ENCODE assay signal across 8 cellular contexts in the genomic region with DNA sequence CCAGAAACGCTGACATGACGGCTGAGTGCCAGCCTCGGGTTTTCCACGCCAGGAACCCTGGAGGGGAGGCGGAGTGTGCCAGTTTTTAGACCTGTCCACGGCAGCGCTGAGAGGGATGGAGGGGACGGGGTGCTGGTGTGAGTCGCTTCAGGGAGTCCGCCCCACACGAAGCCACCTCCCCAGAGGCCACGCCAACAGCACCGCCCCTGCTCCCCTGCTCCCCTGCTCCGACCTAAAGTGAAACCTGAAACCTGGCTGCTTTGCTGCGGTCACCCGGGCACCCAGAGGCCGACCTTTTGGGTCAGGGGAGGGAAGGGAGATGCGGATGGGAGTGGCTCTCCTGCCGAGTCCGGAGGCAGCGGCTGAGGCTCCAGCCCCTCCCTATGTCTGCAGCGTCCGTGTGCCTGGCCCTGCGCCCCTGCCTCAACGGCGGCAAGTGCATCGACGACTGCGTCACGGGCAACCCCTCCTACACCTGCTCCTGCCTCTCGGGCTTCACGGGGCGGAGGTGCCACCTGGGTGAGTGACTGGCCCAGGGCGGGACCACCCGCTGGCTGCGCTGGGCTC. TPM values are rescaled to one million over a fixed set of nuclear protein-coding genes. Genes with fewer than 3 reads are reported as not detected.
DNase-seq lines count a peak whose midpoint lies in the region; ATAC-seq and TF ChIP-seq lines count a peak whose summit lies in the region.

No MANE protein-coding gene starts in this region.

- H3K27me3 ChIP-seq in HCT116 (ENCODE audit: insufficient read depth, low read length), result no peaks in the 10 kb centered on the region

- no peaks in the 10 kb centered on the region for H3K4me1 ChIP-seq in HCT116 (ENCODE audit: control insufficient read depth in 1 of 2, insufficient read depth in 2 of 2, low read length in 2 of 2)

- TF ChIP-seq RAD21 in HCT116 (IDR thresholded peaks at IDR 0.05; ENCODE audit: low read depth), result no peak

- no peaks in the 10 kb centered on the region for H3K36me3 Mint-ChIP-seq in activated naive CD4-positive, alpha-beta T cell treated with anti-CD3 and anti-CD28 coated beads, Interleukin-2, amount 50 U/mL, for 72 hours
- no peaks in the 10 kb centered on the region for H3K36me3 Mint-ChIP-seq in immature natural killer cell

- no peak overlapping the region for H3K9ac ChIP-seq in HCT116 (ENCODE audit: low read length)

- H3K79me2 ChIP-seq in HCT116 (ENCODE audit: insufficient read depth, low read length), result no peaks in the 10 kb centered on the region

- CTCF ChIA-PET in HCT116 (lab: Charles Lee), result no interaction called here

- no peaks in the 10 kb centered on the region for H3K36me3 ChIP-seq in HCT116 (ENCODE audit: control insufficient read depth in 1 of 2, insufficient read depth in 2 of 2, low read length in 2 of 2)

- BruUV-seq in HCT116 (replicated peaks; lab: Mats Ljungman, UMichigan), result no TSS peak

- POLR2A ChIA-PET in HCT116 (lab: Charles Lee), result no interaction called here

- no peaks in the 10 kb centered on the region for H3K9me3 Mint-ChIP-seq in activated naive CD4-positive, alpha-beta T cell treated with anti-CD3 and anti-CD28 coated beads, Interleukin-2, amount 50 U/mL, for 72 hours
- no peaks in the 10 kb centered on the region for H3K9me3 Mint-ChIP-seq in immature natural killer cell

- TF ChIP-seq CTCF in GM10266 (IDR thresholded peaks at IDR 0.05; ENCODE audit: control insufficient read depth, insufficient read depth, low read depth, missing control alignments) (no peak), HCT116 (IDR thresholded peaks at IDR 0.05 in 2 of 3, conservative IDR thresholded peaks at IDR 0.05 in 1 of 3; ENCODE audit: borderline replicate concordance in 1 of 3, insufficient read depth in 1 of 3, low read depth in 2 of 3, low read length in 2 of 3) (no peak)

- no peak for TF ChIP-seq POLR2A in HCT116 (IDR thresholded peaks at IDR 0.05; ENCODE audit: borderline replicate concordance, extremely low read depth, insufficient read depth, insufficient read length)

- H3K4me2 ChIP-seq in HCT116 (ENCODE audit: low read length), result no peak overlapping the region

- no peak overlapping the region for H3K27ac ChIP-seq in HCT116 (ENCODE audit: low read depth, low read length)

- RAD21 ChIA-PET in HCT116 (lab: Charles Lee; ENCODE audit: low non-redundant PET in 1 of 2, low total read pairs in 2 of 2, uncharacterized antibody in 2 of 2, unreplicated experiment in 2 of 2), result no interaction called here

- no peaks in the 10 kb centered on the region for H3K9me2 ChIP-seq in HCT116 (ENCODE audit: insufficient read depth)

- peak; percentile 88 for DNase-seq in GM10266 (ENCODE audit: extremely low spot score)
- no peak for DNase-seq in HCT116 (ENCODE audit: low read depth, low spot score)
- DNase-seq in NCI-H748 treated with DMSO at 0.1 percent for 48 hours (lab: John Stamatoyannopoulos, UW), result peak; percentile 19
- peak in 1 of 2 donors; percentile 64 for DNase-seq in activated naive CD4-positive, alpha-beta T cell treated with anti-CD3 and anti-CD28 coated beads, Interleukin-2, amount 50 U/mL, for 72 hours (ENCODE audit: low spot score in 2 of 2)
- DNase-seq in immature natural killer cell, result peak; percentile 52 to 57 (median 54)
- peak; percentile 21 to 30 for DNase-seq in stimulated activated CD8-positive, alpha-beta memory T cell treated with anti-CD3 and anti-CD28 coated beads, Interleukin-4, amount 100 ng/mL, for 1 hour (ENCODE audit: low read depth in 2 of 2, low spot score in 1 of 2)
- DNase-seq in SK-N-DZ (ENCODE audit: low spot score), result no peak
- no peak for DNase-seq in hepatic stellate cell (ENCODE audit: low spot score)

- intact Hi-C loops in HCT116 (cut with micrococcal nuclease), result no loop called here

- peaks cover 0 to 9% of the 10 kb centered on the region in 2 donors for H3K4me1 Mint-ChIP-seq in immature natural killer cell

- H3K27ac Mint-ChIP-seq in activated naive CD4-positive, alpha-beta T cell treated with anti-CD3 and anti-CD28 coated beads, Interleukin-2, amount 50 U/mL, for 72 hours, result no peak overlapping the region
- peak overlapping the region in 1 of 6 donors; percentile 23 for H3K27ac Mint-ChIP-seq in immature natural killer cell

- H3K4me3 Mint-ChIP-seq in immature natural killer cell, result peak overlapping the region; percentile 62 to 74 (median 70)

- no peaks in the 10 kb centered on the region for H4K20me1 ChIP-seq in HCT116 (ENCODE audit: insufficient read depth)

- H3K27me3 Mint-ChIP-seq in immature natural killer cell (ENCODE audit: low read depth in 3 of 3), result peaks cover 0 to 2% (median 1%) of the 10 kb centered on the region in 3 donors

- peak; percentile 41 for ATAC-seq in HCT116
- ATAC-seq in activated naive CD4-positive, alpha-beta T cell treated with anti-CD3 and anti-CD28 coated beads, Interleukin-2, amount 50 U/mL, for 72 hours, result peak; percentile 92 to 93

- no peak overlapping the region for H2AFZ ChIP-seq in HCT116 (ENCODE audit: low read depth, low read length, poor library complexity, severe bottlenecking)

- no peak overlapping the region for H3K4me3 ChIP-seq in HCT116 (replicated peaks in 1 of 2; ENCODE audit: low read depth in 1 of 2, low read length in 2 of 2)

- H3K9me3 ChIP-seq in HCT116 (ENCODE audit: control insufficient read depth in 1 of 2, insufficient read depth in 1 of 2, low read depth in 1 of 2, low read length in 2 of 2), result no peaks in the 10 kb centered on the region

TF ChIP-seq in HCT116, 20 proteins besides CTCF, POLR2A, EP300 and RAD21:
- no peak for TF ChIP-seq CBX3 (IDR thresholded peaks at IDR 0.05; ENCODE audit: low read depth)
- TF ChIP-seq POLR2AphosphoS5 (IDR thresholded peaks at IDR 0.05; ENCODE audit: low read depth, low read length), result no peak
- no peak for TF ChIP-seq EZH2phosphoT487 (IDR thresholded peaks at IDR 0.05; ENCODE audit: borderline replicate concordance)
- TF ChIP-seq, protein P1, sequence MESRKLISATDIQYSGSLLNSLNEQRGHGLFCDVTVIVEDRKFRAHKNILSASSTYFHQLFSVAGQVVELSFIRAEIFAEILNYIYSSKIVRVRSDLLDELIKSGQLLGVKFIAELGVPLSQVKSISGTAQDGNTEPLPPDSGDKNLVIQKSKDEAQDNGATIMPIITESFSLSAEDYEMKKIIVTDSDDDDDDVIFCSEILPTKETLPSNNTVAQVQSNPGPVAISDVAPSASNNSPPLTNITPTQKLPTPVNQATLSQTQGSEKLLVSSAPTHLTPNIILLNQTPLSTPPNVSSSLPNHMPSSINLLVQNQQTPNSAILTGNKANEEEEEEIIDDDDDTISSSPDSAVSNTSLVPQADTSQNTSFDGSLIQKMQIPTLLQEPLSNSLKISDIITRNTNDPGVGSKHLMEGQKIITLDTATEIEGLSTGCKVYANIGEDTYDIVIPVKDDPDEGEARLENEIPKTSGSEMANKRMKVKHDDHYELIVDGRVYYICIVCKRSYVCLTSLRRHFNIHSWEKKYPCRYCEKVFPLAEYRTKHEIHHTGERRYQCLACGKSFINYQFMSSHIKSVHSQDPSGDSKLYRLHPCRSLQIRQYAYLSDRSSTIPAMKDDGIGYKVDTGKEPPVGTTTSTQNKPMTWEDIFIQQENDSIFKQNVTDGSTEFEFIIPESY (IDR thresholded peaks at IDR 0.05; ENCODE audit: extremely low read depth, insufficient replicate concordance, low read length), result no peak
- TF ChIP-seq, protein P2, sequence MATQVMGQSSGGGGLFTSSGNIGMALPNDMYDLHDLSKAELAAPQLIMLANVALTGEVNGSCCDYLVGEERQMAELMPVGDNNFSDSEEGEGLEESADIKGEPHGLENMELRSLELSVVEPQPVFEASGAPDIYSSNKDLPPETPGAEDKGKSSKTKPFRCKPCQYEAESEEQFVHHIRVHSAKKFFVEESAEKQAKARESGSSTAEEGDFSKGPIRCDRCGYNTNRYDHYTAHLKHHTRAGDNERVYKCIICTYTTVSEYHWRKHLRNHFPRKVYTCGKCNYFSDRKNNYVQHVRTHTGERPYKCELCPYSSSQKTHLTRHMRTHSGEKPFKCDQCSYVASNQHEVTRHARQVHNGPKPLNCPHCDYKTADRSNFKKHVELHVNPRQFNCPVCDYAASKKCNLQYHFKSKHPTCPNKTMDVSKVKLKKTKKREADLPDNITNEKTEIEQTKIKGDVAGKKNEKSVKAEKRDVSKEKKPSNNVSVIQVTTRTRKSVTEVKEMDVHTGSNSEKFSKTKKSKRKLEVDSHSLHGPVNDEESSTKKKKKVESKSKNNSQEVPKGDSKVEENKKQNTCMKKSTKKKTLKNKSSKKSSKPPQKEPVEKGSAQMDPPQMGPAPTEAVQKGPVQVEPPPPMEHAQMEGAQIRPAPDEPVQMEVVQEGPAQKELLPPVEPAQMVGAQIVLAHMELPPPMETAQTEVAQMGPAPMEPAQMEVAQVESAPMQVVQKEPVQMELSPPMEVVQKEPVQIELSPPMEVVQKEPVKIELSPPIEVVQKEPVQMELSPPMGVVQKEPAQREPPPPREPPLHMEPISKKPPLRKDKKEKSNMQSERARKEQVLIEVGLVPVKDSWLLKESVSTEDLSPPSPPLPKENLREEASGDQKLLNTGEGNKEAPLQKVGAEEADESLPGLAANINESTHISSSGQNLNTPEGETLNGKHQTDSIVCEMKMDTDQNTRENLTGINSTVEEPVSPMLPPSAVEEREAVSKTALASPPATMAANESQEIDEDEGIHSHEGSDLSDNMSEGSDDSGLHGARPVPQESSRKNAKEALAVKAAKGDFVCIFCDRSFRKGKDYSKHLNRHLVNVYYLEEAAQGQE (IDR thresholded peaks at IDR 0.05; ENCODE audit: low read depth), result no peak
- TF ChIP-seq, protein P3, sequence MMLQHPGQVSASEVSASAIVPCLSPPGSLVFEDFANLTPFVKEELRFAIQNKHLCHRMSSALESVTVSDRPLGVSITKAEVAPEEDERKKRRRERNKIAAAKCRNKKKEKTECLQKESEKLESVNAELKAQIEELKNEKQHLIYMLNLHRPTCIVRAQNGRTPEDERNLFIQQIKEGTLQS (IDR thresholded peaks at IDR 0.05), result no peak
- TF ChIP-seq SIN3A (IDR thresholded peaks at IDR 0.05; ENCODE audit: low read depth), result no peak
- TF ChIP-seq SP1 (IDR thresholded peaks at IDR 0.05; ENCODE audit: low read depth), result no peak
- TF ChIP-seq ZNF274 (IDR thresholded peaks at IDR 0.05; ENCODE audit: low read depth, low read length), result no peak
- TF ChIP-seq, protein P4, sequence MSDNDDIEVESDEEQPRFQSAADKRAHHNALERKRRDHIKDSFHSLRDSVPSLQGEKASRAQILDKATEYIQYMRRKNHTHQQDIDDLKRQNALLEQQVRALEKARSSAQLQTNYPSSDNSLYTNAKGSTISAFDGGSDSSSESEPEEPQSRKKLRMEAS (IDR thresholded peaks at IDR 0.05), result no peak
- TF ChIP-seq EZH2 (IDR thresholded peaks at IDR 0.05), result no peak
- TF ChIP-seq ZFX (IDR thresholded peaks at IDR 0.05), result no peak

RNA-seq across cellular contexts. Expression of a gene that starts 38.1 kb away (rescaled TPM):
- total RNA-seq in HCT116 (2021; ENCODE audit: unreplicated experiment), result 9.6 TPM
- polyA plus RNA-seq in HCT116 (2012), result 3.8 and 4.3 TPM in 2 replicates
- total RNA-seq in activated naive CD4-positive, alpha-beta T cell treated with anti-CD3 and anti-CD28 coated beads, Interleukin-2, amount 50 U/mL, for 72 hours, result 1 to 10 TPM in 1 of 2 donors, under 1 TPM in 1; 0.34 to 7.1 TPM
- under 1 TPM in 2 of 3 donors, not detected in 1; 0.24 to 0.56 TPM for polyA plus RNA-seq in immature natural killer cell
- polyA plus RNA-seq in SK-N-DZ (2014; cell fraction: cytosol; rRNA removed), result 0.10 TPM in 1 of 2 replicates, not detected in the other
- polyA plus RNA-seq in SK-N-DZ (2014; cell fraction: nucleus; rRNA removed), result 0.07 TPM in 1 of 2 replicates, not detected in the other

Comparison
In these comparisons a context has a peak if more than half of its experiments do, and no peak if none do; other contexts are left out.
1. DNase-seq: peak in GM10266 (single experiment), NCI-H748 treated with DMSO at 0.1 percent for 48 hours (single experiment), immature natural killer cell (3 of 3) and stimulated activated CD8-positive, alpha-beta memory T cell treated with anti-CD3 and anti-CD28 coated beads, Interleukin-4, amount 100 ng/mL, for 1 hour (2 of 2); none in HCT116 (single experiment), SK-N-DZ (single experiment) and hepatic stellate cell (single experiment).